Comparison of ENCODE assay signal across 8 cellular contexts in genomic region chr2:205563646-205564045, GRCh38.
DNase-seq lines count a peak whose midpoint lies in the region; ATAC-seq and TF ChIP-seq lines count a peak whose summit lies in the region.

No MANE protein-coding gene starts in this region.

- no peaks in the 10 kb centered on the region for H3K79me2 ChIP-seq in smooth muscle cell (ENCODE audit: low read depth)

- no peak for ATAC-seq in GM19351 (IDR thresholded peaks at IDR 0.05; ENCODE audit: unreplicated experiment)
- no peak for ATAC-seq in HG02623 (IDR thresholded peaks at IDR 0.05; ENCODE audit: unreplicated experiment)

- DNase-seq in NCI-H2227 (lab: John Stamatoyannopoulos, UW; ENCODE audit: unreplicated experiment), result peak; percentile 15
- no peak for DNase-seq in NCI-H2227 treated with DMSO at 0.1 percent for 48 hours (lab: John Stamatoyannopoulos, UW)
- peak; percentile 62 for DNase-seq in NCI-H748 (lab: John Stamatoyannopoulos, UW; ENCODE audit: unreplicated experiment)
- DNase-seq in erythroblast (lab: John Stamatoyannopoulos, UW), result peak; percentile 37 to 50
- DNase-seq in smooth muscle cell (lab: John Stamatoyannopoulos, UW; ENCODE audit: unreplicated experiment), result no peak
- no peak for DNase-seq in SKM-1 (lab: John Stamatoyannopoulos, UW; ENCODE audit: unreplicated experiment)

- H3K36me3 ChIP-seq in smooth muscle cell (ENCODE audit: low read depth), result no peaks in the 10 kb centered on the region

- H3K9me3 ChIP-seq in smooth muscle cell (replicated peaks; ENCODE audit: low read depth), result no peaks in the 10 kb centered on the region

- 49% methylated on average over 2 of the region's 2 CpGs for WGBS in smooth muscle cell (ENCODE audit: low lambda C conversion rate)

- H3K27ac ChIP-seq in smooth muscle cell (ENCODE audit: low read depth), result no peak overlapping the region

- H2AFZ ChIP-seq in smooth muscle cell (ENCODE audit: low read depth), result no peak overlapping the region

- H3K27me3 ChIP-seq in smooth muscle cell (ENCODE audit: low read depth), result no peaks in the 10 kb centered on the region

- H4K20me1 ChIP-seq in smooth muscle cell (ENCODE audit: low read depth), result no peaks in the 10 kb centered on the region

- no peak for TF ChIP-seq POLR2A in erythroblast (IDR thresholded peaks at IDR 0.05; ENCODE audit: low read length)

- no peak overlapping the region for H3K4me3 ChIP-seq in smooth muscle cell

- no peaks in the 10 kb centered on the region for H3K4me1 ChIP-seq in smooth muscle cell (ENCODE audit: low read depth)

- no peak overlapping the region for H3K9ac ChIP-seq in smooth muscle cell (ENCODE audit: low read depth)

- peaks cover 20% of the 10 kb centered on the region for H3F3A ChIP-seq in smooth muscle cell (ENCODE audit: low read depth)

- TF ChIP-seq CTCF in smooth muscle cell (IDR thresholded peaks at IDR 0.05; ENCODE audit: borderline replicate concordance, insufficient read depth, poor library complexity, severe bottlenecking), result peak; percentile 30

- no peak overlapping the region for H3K4me2 ChIP-seq in smooth muscle cell

Comparison
In these comparisons a context has a peak if more than half of its experiments do, and no peak if none do; other contexts are left out.
1. DNase-seq: peak in NCI-H2227 (single experiment), NCI-H748 (single experiment) and erythroblast (2 of 2); none in NCI-H2227 treated with DMSO at 0.1 percent for 48 hours (single experiment), smooth muscle cell (single experiment) and SKM-1 (single experiment).